Comparison of ENCODE assay signal across 23 cellular contexts in the genomic region with DNA sequence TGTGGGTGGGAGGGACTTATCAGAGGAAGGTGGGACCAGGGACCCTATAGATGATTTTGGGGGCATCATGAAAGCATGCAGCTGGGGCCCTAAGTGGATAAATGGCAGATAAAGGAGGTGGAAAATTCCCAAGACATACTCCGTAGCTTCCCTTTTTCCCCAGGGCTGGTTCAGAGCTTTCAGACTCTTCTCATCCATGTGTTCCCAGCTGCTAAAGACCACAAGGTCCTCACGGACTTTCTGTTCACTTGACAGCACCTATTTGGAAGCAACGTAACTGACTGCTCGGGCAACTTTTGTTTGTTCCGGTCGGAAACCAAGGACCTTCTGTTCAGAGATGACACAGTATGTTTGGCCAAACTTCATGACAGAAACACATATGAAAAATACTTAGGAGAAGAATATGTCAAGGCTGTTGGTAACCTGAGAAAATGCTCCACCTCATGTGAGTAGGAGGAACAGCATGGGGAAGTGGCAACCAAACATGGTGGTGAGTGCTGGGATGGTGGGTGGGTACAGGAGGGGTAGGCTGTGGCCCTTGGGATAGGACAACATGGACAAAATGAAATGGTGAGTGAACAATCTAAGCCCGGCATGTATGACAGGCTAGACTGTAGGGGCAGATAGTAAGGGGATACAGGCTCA. TPM values are rescaled to one million over a fixed set of nuclear protein-coding genes. Genes with fewer than 3 reads are reported as not detected.
"Had no signal": no experiment of that assay in that cellular context is flagged by ENCODE, and none has a peak within 500 bp of the region (broad histone marks: within the 10 kb centered on the region; RNA-seq: fewer than 3 reads in every experiment).

No MANE protein-coding gene starts in this region.

- H3K4me2 ChIP-seq: hepatocyte had no signal

- H3K36me3 ChIP-seq: esophagus muscularis mucosa, left lung, transverse colon had no signal

- H3K27me3 ChIP-seq: esophagus muscularis mucosa, hepatocyte, left lung, transverse colon had no signal

- ATAC-seq: activated CD8-positive, alpha-beta T cell treated with anti-CD3 and anti-CD28 coated beads for 36 hours; left lung; naive thymus-derived CD4-positive, alpha-beta T cell; stimulated activated naive B cell treated with anti-CD40 and anti-IgM and Interleukin-4, amounts not matched to agents 10 μg/mL and 1 μg/mL and 100 μg/mL, for 72 hours had no signal

- DNase-seq: activated CD4-positive, alpha-beta T cell treated with anti-CD3 and anti-CD28 coated beads, Interleukin-2, amount 10 ng/mL, durations not matched to agents 7 days and 5 days; activated CD4-positive, CD25-positive, alpha-beta regulatory T cell treated with anti-CD3 and anti-CD28 coated beads, Interleukin-2, amount 50 U/mL, for 72 hours; activated CD8-positive, alpha-beta T cell treated with anti-CD3 and anti-CD28 coated beads for 36 hours; activated gamma-delta T cell treated with Interleukin-2 at 50 U/mL for 16 hours; anterior cingulate cortex; caudate nucleus; dermis blood vessel endothelial cell; effector CD8-positive, alpha-beta T cell; glutamatergic neuron; immature natural killer cell; left lung; naive thymus-derived CD4-positive, alpha-beta T cell; occipital lobe; stimulated activated CD4-positive, alpha-beta T cell treated with anti-CD3 and anti-CD28 coated beads, Interleukin-2, amount 100 ng/mL, for 48 hours; stimulated activated CD8-positive, alpha-beta memory T cell treated with anti-CD3 and anti-CD28 coated beads, Interleukin-4, amount 100 ng/mL, for 48 hours; stimulated activated naive B cell treated with anti-CD40 and anti-IgM and Interleukin-4, amounts not matched to agents 10 μg/mL and 1 μg/mL and 100 μg/mL, for 72 hours; transverse colon had no signal

- FAIRE-seq: frontal cortex, urothelium cell line had no signal

- H2AFZ ChIP-seq: hepatocyte had no signal

- H3K4me1 ChIP-seq: esophagus muscularis mucosa, left lung, transverse colon had no signal

- H3K9me3 ChIP-seq: esophagus muscularis mucosa, left lung, transverse colon had no signal

- H3K79me2 ChIP-seq: hepatocyte had no signal

- H3K4me3 ChIP-seq: esophagus muscularis mucosa, hepatocyte, left lung, transverse colon had no signal

- H3K27ac ChIP-seq: esophagus muscularis mucosa, hepatocyte, left lung, transverse colon, VCaP had no signal

RNA-seq across cellular contexts. Expression of a gene that starts 30.7 kb away (rescaled TPM):
- total RNA-seq: activated T-helper 1 cell treated with anti-CD3 and anti-CD28 coated beads, Interleukin-12 subunit alpha, Interleukin-12 subunit beta, Interleukin-2, Interleukin-4 antibody, amounts not matched to agents 30 ng/mL and 10 ng/mL and 1 ng/mL, durations not matched to agents 14 hours and 24 hours and 36 hours had no signal
- polyA plus RNA-seq: immature natural killer cell; naive thymus-derived CD4-positive, alpha-beta T cell had no signal
